ENCODE assay signal across 8 cellular contexts in genomic region chr6:63272397-63272796, GRCh38. TPM values are rescaled to one million over a fixed set of nuclear protein-coding genes. Genes with fewer than 3 reads are reported as not detected.
DNase-seq lines count a peak whose midpoint lies in the region; ATAC-seq, FAIRE-seq and TF ChIP-seq lines count a peak whose summit lies in the region.

No MANE protein-coding gene starts in this region.

- no peaks in the 10 kb centered on the region for H3K27me3 ChIP-seq in cardiac muscle cell
- H3K27me3 ChIP-seq in left ventricle myocardium inferior (ENCODE audit: low read depth): peaks cover 6% of the 10 kb centered on the region

- intact Hi-C loops in left ventricle myocardium inferior (cut with micrococcal nuclease) (no loop called here), sciatic nerve (cut with DNase I) (no loop called here)

- H3K36me3 ChIP-seq in cardiac muscle cell (no peaks in the 10 kb centered on the region), left ventricle myocardium inferior (no peaks in the 10 kb centered on the region)

- no peak for TF ChIP-seq CTCF in cardiac muscle cell (IDR thresholded peaks at IDR 0.05; ENCODE audit: low read depth, low read length)
- TF ChIP-seq CTCF in left ventricle myocardium inferior (IDR thresholded peaks at IDR 0.05; ENCODE audit: borderline replicate concordance): no peak
- peak; percentile 22 for TF ChIP-seq CTCF in fibroblast of pulmonary artery (IDR thresholded peaks at IDR 0.05; ENCODE audit: low read length, missing control alignments)

- H3K9me3 ChIP-seq in cardiac muscle cell (ENCODE audit: low read depth) (no peaks in the 10 kb centered on the region), left ventricle myocardium inferior (replicated peaks) (no peaks in the 10 kb centered on the region)

- DNase-seq in cardiac muscle cell (ENCODE audit: low read depth in 1 of 2, low spot score in 1 of 2) (peak; percentile 24 to 51), left ventricle myocardium inferior (no peak), OCI-M1 (lab: John Stamatoyannopoulos, UW) (peak; percentile 76), fibroblast of pulmonary artery (ENCODE audit: low read depth) (peak; percentile 42), urothelium cell line (ENCODE audit: low spot score) (peak; percentile 19), sciatic nerve (ENCODE audit: low spot score) (no peak)
- no peak for DNase-seq in activated naive CD4-positive, alpha-beta T cell treated with anti-CD3 and anti-CD28 coated beads, Interleukin-2, amount 50 U/mL, for 16 hours
- no peak for DNase-seq in activated CD4-positive, CD25-positive, alpha-beta regulatory T cell treated with anti-CD3 and anti-CD28 coated beads, Interleukin-2, amount 50 U/mL, for 72 hours

- no peak for ATAC-seq in sciatic nerve

- no peak for FAIRE-seq in urothelium cell line (lab: Jason Lieb, UNC)

- H3K4me3 ChIP-seq in cardiac muscle cell (no peak overlapping the region), left ventricle myocardium inferior (no peak overlapping the region), fibroblast of pulmonary artery (replicated peaks; ENCODE audit: low read depth, low read length) (no peak overlapping the region)

- H3K27ac ChIP-seq in cardiac muscle cell (no peak overlapping the region), left ventricle myocardium inferior (replicated peaks) (no peak overlapping the region)

- H3K4me1 ChIP-seq in cardiac muscle cell (ENCODE audit: low read depth) (no peaks in the 10 kb centered on the region), left ventricle myocardium inferior (no peaks in the 10 kb centered on the region)

RNA-seq across cellular contexts. Expression of gene LGSN, which starts 47.4 kb away (rescaled TPM):
- not detected in 2 replicates for total RNA-seq in cardiac muscle cell
- polyA plus RNA-seq in cardiac muscle cell: not detected in 2 replicates
- total RNA-seq in left ventricle myocardium inferior: not detected
- not detected for total RNA-seq in sciatic nerve

Comparison
In these comparisons a context has a peak if more than half of its experiments do, and no peak if none do; other contexts are left out.
1. DNase-seq: peak in cardiac muscle cell (2 of 2), OCI-M1 (single experiment), fibroblast of pulmonary artery (single experiment) and urothelium cell line (single experiment); none in left ventricle myocardium inferior (single experiment), activated naive CD4-positive, alpha-beta T cell treated with anti-CD3 and anti-CD28 coated beads, Interleukin-2, amount 50 U/mL, for 16 hours (single experiment), sciatic nerve (single experiment) and activated CD4-positive, CD25-positive, alpha-beta regulatory T cell treated with anti-CD3 and anti-CD28 coated beads, Interleukin-2, amount 50 U/mL, for 72 hours (single experiment).